ENCODE assay signal across 12 cellular contexts in the genomic region with DNA sequence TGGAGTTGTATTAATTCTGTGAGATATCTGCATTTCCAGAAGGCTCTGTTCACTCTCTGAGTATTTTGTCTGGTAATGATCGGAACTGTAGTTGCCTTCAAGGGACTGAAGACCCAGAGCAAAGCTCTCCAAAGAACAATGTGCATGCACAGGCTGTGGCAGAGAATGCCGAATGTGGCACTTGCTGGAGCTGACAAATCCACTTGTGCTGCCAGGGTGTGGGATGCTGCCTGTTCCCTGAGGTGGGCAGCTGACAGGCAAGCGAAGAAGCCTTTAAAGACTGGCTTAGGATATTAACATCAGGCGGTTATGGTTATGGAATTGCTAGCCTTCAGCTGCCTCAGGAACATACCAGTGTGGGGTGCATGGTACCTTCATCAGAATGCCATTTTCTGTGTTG.
A peak's percentile ranks its signal among the peaks of the same experiment; 100 is the strongest.
DNase-seq lines count a peak whose midpoint lies in the region; ATAC-seq and TF ChIP-seq lines count a peak whose summit lies in the region.
"Had no signal": no experiment of that assay in that cellular context is flagged by ENCODE, and none has a peak within 500 bp of the region (broad histone marks: within the 10 kb centered on the region; RNA-seq: fewer than 3 reads in every experiment).

No MANE protein-coding gene starts in this region.

- H3K27ac ChIP-seq in DND-41 (ENCODE audit: low read length), result no peak overlapping the region
- peak overlapping the region; percentile 42 for H3K27ac ChIP-seq in epithelial cell of prostate
- H3K27ac ChIP-seq in upper lobe of right lung, result no peak overlapping the region

- DNase-seq in Ammon's horn (ENCODE audit: low spot score) (peak; percentile 57), DND-41 (no peak), epithelial cell of prostate (ENCODE audit: low read depth, low spot score) (no peak), posterior cingulate gyrus (peak in 7 of 10 donors; percentile 17 to 91 (median 53)), upper lobe of right lung (no peak)
- DNase-seq in stimulated activated CD4-positive, alpha-beta T cell treated with anti-CD3 and anti-CD28 coated beads, Interleukin-15, amount 100 ng/mL, for 24 hours, result no peak
- DNase-seq: CD4-positive, alpha-beta memory T cell; HCEC 1CT; Kasumi-1; NCI-H1930; NCI-H510A treated with DMSO at 0.1 percent for 48 hours had no signal

- H3K9ac ChIP-seq in DND-41 (ENCODE audit: low read depth, low read length), result no peak overlapping the region

- H3K79me2 ChIP-seq in DND-41 (ENCODE audit: insufficient read depth, low read length), result no peaks in the 10 kb centered on the region

- H3K9me3 ChIP-seq in DND-41 (ENCODE audit: insufficient read depth, low read length, severe bottlenecking), result no peaks in the 10 kb centered on the region
- no peaks in the 10 kb centered on the region for H3K9me3 ChIP-seq in upper lobe of right lung

- H3K4me2 ChIP-seq in DND-41 (ENCODE audit: insufficient read depth, low read length), result no peak overlapping the region

- H3K27me3 ChIP-seq in DND-41 (ENCODE audit: insufficient read depth, low read length, poor library complexity), result no peaks in the 10 kb centered on the region
- no peaks in the 10 kb centered on the region for H3K27me3 ChIP-seq in upper lobe of right lung

- TF ChIP-seq CTCF in DND-41 (IDR thresholded peaks at IDR 0.05; ENCODE audit: borderline replicate concordance, extremely low read depth, low read length, poor library complexity, severe bottlenecking), result no peak
- TF ChIP-seq CTCF in upper lobe of right lung (IDR thresholded peaks at IDR 0.05), result no peak

- no peak for ATAC-seq in DND-41 (ENCODE audit: insufficient read depth, low read depth)
- no peak for ATAC-seq in upper lobe of right lung
- no peak for ATAC-seq in GM21737 (IDR thresholded peaks at IDR 0.05; ENCODE audit: unreplicated experiment)

- H3K4me3 ChIP-seq in DND-41 (ENCODE audit: low read depth in 1 of 2, low read length in 2 of 2) (no peak overlapping the region), upper lobe of right lung (no peak overlapping the region)

- H3K4me1 ChIP-seq in DND-41 (ENCODE audit: insufficient read depth, low read length) (no peaks in the 10 kb centered on the region), upper lobe of right lung (no peaks in the 10 kb centered on the region)

- intact Hi-C loops in posterior cingulate gyrus (cut with DNase I), result no loop called here
- intact Hi-C loops in upper lobe of right lung (cut with DNase I), result no loop called here

- no peaks in the 10 kb centered on the region for H3K36me3 ChIP-seq in DND-41 (ENCODE audit: insufficient read depth, low read length)
- H3K36me3 ChIP-seq in upper lobe of right lung, result no peaks in the 10 kb centered on the region

- no peaks in the 10 kb centered on the region for H4K20me1 ChIP-seq in DND-41 (ENCODE audit: insufficient read depth, low read length)

- 0 out of 2 replicates have a peak overlapping the region, but pooled peaks have one; percentile 11 for H2AFZ ChIP-seq in DND-41 (ENCODE audit: low read depth, low read length)

Comparison
In these comparisons a context has a peak if more than half of its experiments do, and no peak if none do; other contexts are left out.
1. DNase-seq: peak in Ammon's horn (single experiment) and posterior cingulate gyrus (7 of 10); none in DND-41 (single experiment), epithelial cell of prostate (single experiment), upper lobe of right lung (single experiment) and stimulated activated CD4-positive, alpha-beta T cell treated with anti-CD3 and anti-CD28 coated beads, Interleukin-15, amount 100 ng/mL, for 24 hours (single experiment).